ENCODE assay signal across 18 cellular contexts in the genomic region with DNA sequence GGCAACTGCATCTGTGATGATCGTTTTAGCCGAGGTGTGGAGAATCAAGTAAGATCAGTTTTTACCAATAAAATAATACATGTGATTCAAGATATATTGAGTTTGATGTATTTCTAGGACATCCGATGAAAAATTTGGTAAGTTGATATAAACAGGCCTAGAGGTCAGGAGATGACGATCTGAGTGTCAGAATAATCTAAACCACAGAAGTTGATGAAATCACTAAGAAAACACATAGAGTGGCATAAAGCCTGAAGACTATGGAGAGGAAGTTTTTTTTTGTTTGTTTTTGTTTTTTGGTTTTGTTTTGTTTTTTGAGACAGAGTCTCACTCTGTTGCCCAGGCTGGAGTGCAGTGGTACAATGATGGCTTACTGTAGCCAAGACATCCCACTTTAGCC.
"Had no signal": no experiment of that assay in that cellular context is flagged by ENCODE, and none has a peak within 500 bp of the region (broad histone marks: within the 10 kb centered on the region; RNA-seq: fewer than 3 reads in every experiment).

No MANE protein-coding gene starts in this region.

- H3K9me3 ChIP-seq: gastroesophageal sphincter, heart left ventricle, pancreas, right lobe of liver, stomach had no signal

- DNase-seq: activated CD4-positive, alpha-beta memory T cell treated with anti-CD3 and anti-CD28 coated beads, Interleukin-2, amount 10 ng/mL, durations not matched to agents 7 days and 5 days; activated CD4-positive, alpha-beta T cell treated with anti-CD3 and anti-CD28 coated beads for 48 hours; activated CD4-positive, CD25-positive, alpha-beta regulatory T cell; activated CD8-positive, alpha-beta memory T cell treated with anti-CD3 and anti-CD28 coated beads, Interleukin-2, amount 10 ng/mL, durations not matched to agents 7 days and 5 days; amniotic stem cell; caudate nucleus; dorsolateral prefrontal cortex; heart left ventricle; immature natural killer cell; naive thymus-derived CD8-positive, alpha-beta T cell; pancreas; right lobe of liver; stimulated activated CD4-positive, alpha-beta T cell treated with anti-CD3 and anti-CD28 coated beads, Interleukin-4, amount 100 ng/mL, for 24 hours; stomach; T-cell; T-helper 9 cell had no signal

- H3K36me3 ChIP-seq: gastroesophageal sphincter, heart left ventricle, pancreas, right lobe of liver, stomach had no signal

- H3K27me3 ChIP-seq: gastroesophageal sphincter, heart left ventricle, pancreas, right lobe of liver, stomach had no signal

- ATAC-seq: activated CD8-positive, alpha-beta memory T cell treated with anti-CD3 and anti-CD28 coated beads, Interleukin-2, amount 10 ng/mL, durations not matched to agents 7 days and 5 days; gastroesophageal sphincter; naive thymus-derived CD8-positive, alpha-beta T cell; pancreas; T-cell had no signal

- H3K4me3 ChIP-seq: dorsolateral prefrontal cortex, gastroesophageal sphincter, heart left ventricle, pancreas, right lobe of liver, smooth muscle cell, stomach had no signal

- H3K4me1 ChIP-seq: pancreas had no signal

- H3K27ac ChIP-seq: dorsolateral prefrontal cortex, gastroesophageal sphincter, heart left ventricle, right lobe of liver, stomach had no signal
